ENCODE assay signal across 1 cellular context in genomic region chr14:100076630-100077029, GRCh38.
TF ChIP-seq lines count a peak whose summit lies in the region.

No MANE protein-coding gene starts in this region.

TF ChIP-seq in SK-N-SH treated with all-trans-retinoic acid at 6 μM for 48 hours, 23 proteins besides CTCF, POLR2A, EP300 and RAD21 (continued from another document):
- TF ChIP-seq SNAI2 (CRISPR knock-in tag; IDR thresholded peaks at IDR 0.05) (no peak), GLIS3 (CRISPR knock-in tag; IDR thresholded peaks at IDR 0.05) (no peak), ARNTL (CRISPR knock-in tag; IDR thresholded peaks at IDR 0.05; ENCODE audit: borderline replicate concordance, low read depth) (no peak), BACH2 (CRISPR knock-in tag; IDR thresholded peaks at IDR 0.05; ENCODE audit: borderline replicate concordance) (no peak), OSR1 (CRISPR knock-in tag; IDR thresholded peaks at IDR 0.05) (no peak), ZFP3 (CRISPR knock-in tag; IDR thresholded peaks at IDR 0.05) (no peak), CSDC2 (CRISPR knock-in tag; IDR thresholded peaks at IDR 0.05) (no peak), ISL1 (CRISPR knock-in tag; IDR thresholded peaks at IDR 0.05) (no peak)
- TF ChIP-seq, protein P1, sequence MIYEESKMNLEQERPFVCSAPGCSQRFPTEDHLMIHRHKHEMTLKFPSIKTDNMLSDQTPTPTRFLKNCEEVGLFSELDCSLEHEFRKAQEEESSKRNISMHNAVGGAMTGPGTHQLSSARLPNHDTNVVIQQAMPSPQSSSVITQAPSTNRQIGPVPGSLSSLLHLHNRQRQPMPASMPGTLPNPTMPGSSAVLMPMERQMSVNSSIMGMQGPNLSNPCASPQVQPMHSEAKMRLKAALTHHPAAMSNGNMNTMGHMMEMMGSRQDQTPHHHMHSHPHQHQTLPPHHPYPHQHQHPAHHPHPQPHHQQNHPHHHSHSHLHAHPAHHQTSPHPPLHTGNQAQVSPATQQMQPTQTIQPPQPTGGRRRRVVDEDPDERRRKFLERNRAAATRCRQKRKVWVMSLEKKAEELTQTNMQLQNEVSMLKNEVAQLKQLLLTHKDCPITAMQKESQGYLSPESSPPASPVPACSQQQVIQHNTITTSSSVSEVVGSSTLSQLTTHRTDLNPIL (CRISPR knock-in tag; IDR thresholded peaks at IDR 0.05; ENCODE audit: low read depth) = no peak
- TF ChIP-seq, protein P2, sequence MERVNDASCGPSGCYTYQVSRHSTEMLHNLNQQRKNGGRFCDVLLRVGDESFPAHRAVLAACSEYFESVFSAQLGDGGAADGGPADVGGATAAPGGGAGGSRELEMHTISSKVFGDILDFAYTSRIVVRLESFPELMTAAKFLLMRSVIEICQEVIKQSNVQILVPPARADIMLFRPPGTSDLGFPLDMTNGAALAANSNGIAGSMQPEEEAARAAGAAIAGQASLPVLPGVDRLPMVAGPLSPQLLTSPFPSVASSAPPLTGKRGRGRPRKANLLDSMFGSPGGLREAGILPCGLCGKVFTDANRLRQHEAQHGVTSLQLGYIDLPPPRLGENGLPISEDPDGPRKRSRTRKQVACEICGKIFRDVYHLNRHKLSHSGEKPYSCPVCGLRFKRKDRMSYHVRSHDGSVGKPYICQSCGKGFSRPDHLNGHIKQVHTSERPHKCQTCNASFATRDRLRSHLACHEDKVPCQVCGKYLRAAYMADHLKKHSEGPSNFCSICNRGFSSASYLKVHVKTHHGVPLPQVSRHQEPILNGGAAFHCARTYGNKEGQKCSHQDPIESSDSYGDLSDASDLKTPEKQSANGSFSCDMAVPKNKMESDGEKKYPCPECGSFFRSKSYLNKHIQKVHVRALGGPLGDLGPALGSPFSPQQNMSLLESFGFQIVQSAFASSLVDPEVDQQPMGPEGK (CRISPR knock-in tag; IDR thresholded peaks at IDR 0.05; ENCODE audit: borderline replicate concordance) = no peak
TF ChIP-seq in SK-N-SH treated with all-trans-retinoic acid at 6 μM for 48 hours: peak in this region for 0.
